16 cellular contexts compared by ENCODE assay signal in the genomic region with DNA sequence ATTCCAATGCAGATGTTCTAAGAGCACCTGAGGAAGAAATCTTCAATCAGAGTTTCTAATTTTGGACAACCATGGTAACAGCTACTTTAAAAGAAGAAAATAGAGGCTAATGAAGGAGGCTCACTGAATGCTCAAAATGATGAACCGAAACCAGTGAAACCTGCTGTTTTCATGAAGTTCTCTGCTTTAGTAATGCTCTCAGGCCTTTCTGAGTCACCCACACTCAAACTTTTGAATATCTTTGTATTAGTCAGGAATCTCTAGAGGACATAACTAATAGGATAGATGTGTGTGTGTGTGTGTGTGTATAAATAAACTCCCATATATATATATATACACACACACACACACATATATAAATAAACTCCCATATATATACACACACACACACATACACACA.
DNase-seq lines count a peak whose midpoint lies in the region; ATAC-seq and TF ChIP-seq lines count a peak whose summit lies in the region.
"Had no signal": no experiment of that assay in that cellular context is flagged by ENCODE, and none has a peak within 500 bp of the region (broad histone marks: within the 10 kb centered on the region; RNA-seq: fewer than 3 reads in every experiment).

No MANE protein-coding gene starts in this region.

- no peaks in the 10 kb centered on the region for H3K79me2 ChIP-seq in osteoblast (ENCODE audit: insufficient read depth, low read length)
- H3K79me2 ChIP-seq in PC-3 (ENCODE audit: low read length) = no peaks in the 10 kb centered on the region

- ATAC-seq in GM19328 (IDR thresholded peaks at IDR 0.05; ENCODE audit: unreplicated experiment) = peak; percentile 79
- ATAC-seq in HG02798 (IDR thresholded peaks at IDR 0.05; ENCODE audit: poor library complexity, unreplicated experiment) = peak; percentile 81
- ATAC-seq in PC-3 = no peak
- no peak for ATAC-seq in omental fat pad (ENCODE audit: low FRiP score)
- ATAC-seq: WTC11 had no signal

- TF ChIP-seq CTCF in osteoblast (IDR thresholded peaks at IDR 0.05; ENCODE audit: extremely low read depth, low read depth, low read length) (no peak), prostate gland (IDR thresholded peaks at IDR 0.05) (no peak), PC-3 (conservative IDR thresholded peaks at IDR 0.05; ENCODE audit: low read depth, low read length) (no peak), omental fat pad (IDR thresholded peaks at IDR 0.05) (no peak)

- H4K20me1 ChIP-seq in osteoblast (ENCODE audit: insufficient read depth, low read length) (no peaks in the 10 kb centered on the region), PC-3 (ENCODE audit: low read length) (no peaks in the 10 kb centered on the region)

- DNase-seq in HT1080 (ENCODE audit: low read depth) (peak; percentile 4), osteoblast (ENCODE audit: insufficient read length, low spot score, missing footprints) (peak; percentile 36), HUDEP-2 (lab: John Stamatoyannopoulos, UW; ENCODE audit: unreplicated experiment in 76 of 76) (no peak), prostate gland (ENCODE audit: low spot score) (no peak), PC-3 (no peak), omental fat pad (ENCODE audit: low spot score) (no peak)
- DNase-seq: amygdala; CD4-positive, CD25-positive, alpha-beta regulatory T cell; GDM1; NCI-H1694 treated with DMSO at 0.1 percent for 48 hours; NK-92 treated with Interleukin-12 subunit alpha and Interleukin-12 subunit beta, amount 100 ng/mL, for 24 hours; testis had no signal

- no peaks in the 10 kb centered on the region for H3K9me2 ChIP-seq in PC-3 (replicated peaks; ENCODE audit: low read length)

- no peak overlapping the region for H3K27ac ChIP-seq in osteoblast (ENCODE audit: low read depth, low read length)
- H3K27ac ChIP-seq in prostate gland = no peak overlapping the region
- H3K27ac ChIP-seq in PC-3 (ENCODE audit: low read length) = no peak overlapping the region
- H3K27ac ChIP-seq: SK-N-MC, testis had no signal

- CTCF ChIA-PET in PC-3 (lab: Charles Lee) = no interaction called here

- H3K9me3 ChIP-seq in osteoblast (ENCODE audit: low read depth, low read length) = no peaks in the 10 kb centered on the region
- no peaks in the 10 kb centered on the region for H3K9me3 ChIP-seq in prostate gland
- no peaks in the 10 kb centered on the region for H3K9me3 ChIP-seq in PC-3 (ENCODE audit: low read length)
- H3K9me3 ChIP-seq: testis had no signal

- intact Hi-C loops in prostate gland (cut with DNase I) = no loop called here
- intact Hi-C loops in PC-3 (cut with micrococcal nuclease) = no loop called here

- TF ChIP-seq POLR2A in prostate gland (IDR thresholded peaks at IDR 0.05) = no peak

- POLR2A ChIA-PET in PC-3 (lab: Charles Lee; ENCODE audit: unreplicated experiment) = no interaction called here

- no peak overlapping the region for H3K9ac ChIP-seq in PC-3 (ENCODE audit: low read length)

- BruUV-seq in PC-3 (replicated peaks; lab: Mats Ljungman, UMichigan) = no TSS peak

- H3K27me3 ChIP-seq in osteoblast (ENCODE audit: insufficient read depth, low read length) (no peaks in the 10 kb centered on the region), prostate gland (replicated peaks; ENCODE audit: insufficient read depth) (no peaks in the 10 kb centered on the region), PC-3 (ENCODE audit: low read length) (no peaks in the 10 kb centered on the region)
- H3K27me3 ChIP-seq: testis had no signal

- H3K4me3 ChIP-seq in osteoblast (ENCODE audit: insufficient read depth, low read length) (no peak overlapping the region), prostate gland (no peak overlapping the region), PC-3 (ENCODE audit: low read length) (no peak overlapping the region)
- H3K4me3 ChIP-seq: SK-N-MC, testis had no signal

- H3F3A ChIP-seq in PC-3 (ENCODE audit: low read length, unreplicated experiment) = no peaks in the 10 kb centered on the region

- H3K4me1 ChIP-seq in osteoblast (ENCODE audit: insufficient read depth, low read length) (peaks cover 8% of the 10 kb centered on the region), prostate gland (replicated peaks) (no peaks in the 10 kb centered on the region), PC-3 (ENCODE audit: insufficient read depth, low read length) (no peaks in the 10 kb centered on the region)
- H3K4me1 ChIP-seq: testis had no signal

- H3K36me3 ChIP-seq in osteoblast (ENCODE audit: insufficient read depth, low read length) = no peaks in the 10 kb centered on the region
- H3K36me3 ChIP-seq in prostate gland = no peaks in the 10 kb centered on the region
- no peaks in the 10 kb centered on the region for H3K36me3 ChIP-seq in PC-3 (ENCODE audit: low read depth, low read length)

- peak overlapping the region; percentile 6 for H2AFZ ChIP-seq in osteoblast (ENCODE audit: low read length)
- H2AFZ ChIP-seq in PC-3 (ENCODE audit: low read length) = no peak overlapping the region

- H3K4me2 ChIP-seq in osteoblast (ENCODE audit: insufficient read depth, low read length) = peak overlapping the region; percentile 12
- no peak overlapping the region for H3K4me2 ChIP-seq in PC-3 (ENCODE audit: low read length)

- 93% methylated on average over 1 of the region's 1 CpG for WGBS in prostate gland

Comparison
In these comparisons a context has a peak if more than half of its experiments do, and no peak if none do; other contexts are left out.
1. ATAC-seq: peak in GM19328 (single experiment) and HG02798 (single experiment); none in PC-3 (single experiment) and omental fat pad (single experiment).
2. DNase-seq: peak in HT1080 (single experiment) and osteoblast (single experiment); none in HUDEP-2 (0 of 76), prostate gland (single experiment), PC-3 (single experiment) and omental fat pad (single experiment).